Comparison of ENCODE assay signal across 9 cellular contexts in genomic region chr14:73764881-73765280, GRCh38. TPM values are rescaled to one million over a fixed set of nuclear protein-coding genes. Genes with fewer than 3 reads are reported as not detected.
DNase-seq lines count a peak whose midpoint lies in the region; ATAC-seq and TF ChIP-seq lines count a peak whose summit lies in the region.
"Had no signal": no experiment of that assay in that cellular context is flagged by ENCODE, and none has a peak within 500 bp of the region (broad histone marks: within the 10 kb centered on the region; RNA-seq: fewer than 3 reads in every experiment).

No MANE protein-coding gene starts in this region.

- DNase-seq in AML-193 (lab: John Stamatoyannopoulos, UW), result peak; percentile 80 to 85
- peak; percentile 34 for DNase-seq in M059J (ENCODE audit: low read depth)
- peak; percentile 83 for DNase-seq in colonic mucosa
- DNase-seq in NCI-H748 treated with DMSO at 0.1 percent for 48 hours (lab: John Stamatoyannopoulos, UW), result no peak
- DNase-seq in foreskin keratinocyte, result no peak
- no peak for DNase-seq in activated naive CD8-positive, alpha-beta T cell treated with anti-CD3 and anti-CD28 coated beads, Interleukin-2, amount 50 U/mL, for 24 hours
- DNase-seq: activated CD8-positive, alpha-beta memory T cell treated with anti-CD3 and anti-CD28 coated beads, Interleukin-2, amount 50 U/mL, for 4 hours had no signal

- H3K36me3 ChIP-seq in colonic mucosa (no peaks in the 10 kb centered on the region), mucosa of rectum (ENCODE audit: control insufficient read depth in 2 of 2, insufficient read depth in 2 of 2, low read length in 2 of 2) (no peaks in the 10 kb centered on the region)

- H3K4me3 Mint-ChIP-seq in activated naive CD8-positive, alpha-beta T cell treated with anti-CD3 and anti-CD28 coated beads, Interleukin-2, amount 50 U/mL, for 24 hours, result no peak overlapping the region

- H3K27ac ChIP-seq in colonic mucosa, result peak overlapping the region; percentile 84
- peak overlapping the region; percentile 83 to 96 for H3K27ac ChIP-seq in mucosa of rectum (ENCODE audit: low read depth in 2 of 2, low read length in 2 of 2)
- no peak overlapping the region for H3K27ac ChIP-seq in foreskin keratinocyte

- no peaks in the 10 kb centered on the region for H3K27me3 Mint-ChIP-seq in activated naive CD8-positive, alpha-beta T cell treated with anti-CD3 and anti-CD28 coated beads, Interleukin-2, amount 50 U/mL, for 24 hours

- no peaks in the 10 kb centered on the region for H3K9me3 Mint-ChIP-seq in activated naive CD8-positive, alpha-beta T cell treated with anti-CD3 and anti-CD28 coated beads, Interleukin-2, amount 50 U/mL, for 24 hours

- H3K4me1 Mint-ChIP-seq in activated naive CD8-positive, alpha-beta T cell treated with anti-CD3 and anti-CD28 coated beads, Interleukin-2, amount 50 U/mL, for 24 hours, result peaks cover 71% of the 10 kb centered on the region

- TF ChIP-seq CTCF in colonic mucosa (IDR thresholded peaks at IDR 0.05), result no peak
- TF ChIP-seq CTCF in foreskin keratinocyte (conservative IDR thresholded peaks at IDR 0.05), result no peak

- H3K9me3 ChIP-seq in colonic mucosa (no peaks in the 10 kb centered on the region), mucosa of rectum (ENCODE audit: control insufficient read depth in 2 of 2, low read length in 2 of 2) (no peaks in the 10 kb centered on the region)

- ATAC-seq in foreskin keratinocyte (no peak), HG03196 (IDR thresholded peaks at IDR 0.05; ENCODE audit: unreplicated experiment) (no peak)
- ATAC-seq in activated naive CD8-positive, alpha-beta T cell treated with anti-CD3 and anti-CD28 coated beads, Interleukin-2, amount 50 U/mL, for 24 hours, result no peak

- H3K27me3 ChIP-seq in colonic mucosa (no peaks in the 10 kb centered on the region), mucosa of rectum (ENCODE audit: control insufficient read depth in 2 of 2, insufficient read depth in 2 of 2, low read length in 2 of 2) (no peaks in the 10 kb centered on the region), foreskin keratinocyte (no peaks in the 10 kb centered on the region)

- H3K4me3 ChIP-seq in colonic mucosa (no peak overlapping the region), mucosa of rectum (ENCODE audit: low read length in 2 of 2) (no peak overlapping the region)

- H3K36me3 Mint-ChIP-seq in activated naive CD8-positive, alpha-beta T cell treated with anti-CD3 and anti-CD28 coated beads, Interleukin-2, amount 50 U/mL, for 24 hours (ENCODE audit: low read depth), result peaks cover 5% of the 10 kb centered on the region

- peaks cover 41% of the 10 kb centered on the region for H3K4me1 ChIP-seq in colonic mucosa
- H3K4me1 ChIP-seq in mucosa of rectum (ENCODE audit: control insufficient read depth in 2 of 2, insufficient read depth in 2 of 2, low read length in 2 of 2), result peaks cover 61 to 66% of the 10 kb centered on the region in 2 donors
- H3K4me1 ChIP-seq in foreskin keratinocyte, result peaks cover 5% of the 10 kb centered on the region

- no peak overlapping the region for H3K27ac Mint-ChIP-seq in activated naive CD8-positive, alpha-beta T cell treated with anti-CD3 and anti-CD28 coated beads, Interleukin-2, amount 50 U/mL, for 24 hours

- intact Hi-C loops in colonic mucosa (cut with DNase I), result no loop called here

- H3K9ac ChIP-seq in colonic mucosa (ENCODE audit: low read depth in 2 of 2, low read length in 2 of 2) (peak overlapping the region in 1 of 2 donors; percentile 67), mucosa of rectum (ENCODE audit: low read depth in 1 of 2, low read length in 2 of 2) (no peak overlapping the region)

RNA-seq across cellular contexts. Expression of gene PNMA1, which starts 50.7 kb away (rescaled TPM):
- total RNA-seq in M059J (2014; rRNA removed; shearing (Covaris generic)), result 8.6 and 16.8 TPM in 2 replicates
- 10 to 100 TPM; 13.4 to 28.3 TPM for total RNA-seq in colonic mucosa
- 12.2 and 13.6 TPM in 2 replicates for total RNA-seq in foreskin keratinocyte
- polyA plus RNA-seq in foreskin keratinocyte, result 9.6 TPM in 2 replicates

Comparison
In these comparisons a context has a peak if more than half of its experiments do, and no peak if none do; other contexts are left out.
1. DNase-seq: peak in AML-193 (2 of 2), M059J (single experiment) and colonic mucosa (single experiment); none in NCI-H748 treated with DMSO at 0.1 percent for 48 hours (single experiment), foreskin keratinocyte (0 of 2) and activated naive CD8-positive, alpha-beta T cell treated with anti-CD3 and anti-CD28 coated beads, Interleukin-2, amount 50 U/mL, for 24 hours (single experiment).